Comparison of ENCODE assay signal across 12 cellular contexts in genomic region chr3:106688463-106688862, GRCh38.
A peak's percentile ranks its signal among the peaks of the same experiment; 100 is the strongest.
DNase-seq lines count a peak whose midpoint lies in the region; ATAC-seq, FAIRE-seq and TF ChIP-seq lines count a peak whose summit lies in the region.
"Had no signal": no experiment of that assay in that cellular context is flagged by ENCODE, and none has a peak within 500 bp of the region (broad histone marks: within the 10 kb centered on the region; RNA-seq: fewer than 3 reads in every experiment).

No MANE protein-coding gene starts in this region.

- no peaks in the 10 kb centered on the region for H3K9me3 ChIP-seq in HepG2 (ENCODE audit: low read length)

- H3K27ac ChIP-seq in HepG2 (ENCODE audit: extremely low read length, insufficient read depth, low read length) = no peak overlapping the region

- DNase-seq in AG09319 (ENCODE audit: extremely low read depth, low read depth) (peak; percentile 75), HuH-7.5 (ENCODE audit: low spot score) (peak; percentile 46), amniotic epithelial cell (ENCODE audit: low read depth) (peak; percentile 94), HepG2 (ENCODE audit: low spot score) (peak; percentile 47), G401 (ENCODE audit: low spot score) (no peak)
- DNase-seq in stimulated activated CD4-positive, alpha-beta T cell treated with anti-CD3 and anti-CD28 coated beads, Interleukin-15, amount 100 ng/mL, for 24 hours = no peak
- DNase-seq: DND-41, head of caudate nucleus, NCI-H524 treated with DMSO at 0.1 percent for 48 hours had no signal

- TF ChIP-seq EP300 in HepG2 (IDR thresholded peaks at IDR 0.05; ENCODE audit: low read depth in 2 of 2, low read length in 2 of 2) = no peak
- no peak for TF ChIP-seq EP300 in HepG2 (CRISPR knock-in tag; IDR thresholded peaks at IDR 0.05; ENCODE audit: borderline replicate concordance)

- no peak for TF ChIP-seq CTCF in AG09319 (IDR thresholded peaks at IDR 0.05; ENCODE audit: low read depth, low read length)
- no peak for TF ChIP-seq CTCF in HepG2 (CRISPR knock-in tag; IDR thresholded peaks at IDR 0.05)

- FAIRE-seq in HepG2 (lab: Jason Lieb, UNC) = no peak
- FAIRE-seq: TTC549 had no signal

- no peak overlapping the region for H3K4me2 ChIP-seq in HepG2 (ENCODE audit: low read depth, low read length)

- no peak for TF ChIP-seq RAD21 in HepG2 (CRISPR knock-in tag; IDR thresholded peaks at IDR 0.05)

- H3K4me3 ChIP-seq in HepG2 (replicated peaks in 1 of 3; ENCODE audit: insufficient read depth in 1 of 3, low read depth in 2 of 3, low read length in 3 of 3) = no peak overlapping the region

- ATAC-seq in HepG2 (peak; percentile 74), GM21619 (IDR thresholded peaks at IDR 0.05; ENCODE audit: unreplicated experiment) (no peak), GM18868 (IDR thresholded peaks at IDR 0.05; ENCODE audit: unreplicated experiment) (no peak)

- H3K79me2 ChIP-seq in HepG2 (ENCODE audit: insufficient read depth, low read length) = no peaks in the 10 kb centered on the region

- BruUV-seq in HepG2 (replicated peaks; lab: Mats Ljungman, UMichigan) = no TSS peak

- intact Hi-C loops in HepG2 (cut with micrococcal nuclease; ENCODE audit: unreplicated experiment) = no loop called here

- H2AFZ ChIP-seq in HepG2 (ENCODE audit: low read length) = no peak overlapping the region

- CTCF ChIA-PET in HepG2 (lab: Yijun Ruan, JAX; ENCODE audit: low intra/inter-chr PET ratio, low total read pairs) = no interaction called here

- in situ Hi-C loops in HepG2 (cut with HindIII; ENCODE audit: extremely low pct_ligation_motif_present, low pct_unique_long_range_greater_than_20kb) (no loop called here), G401 (cut with HindIII; ENCODE audit: low sequenced_read_pairs) (no loop called here)

- H3K9ac ChIP-seq in HepG2 (ENCODE audit: insufficient read depth, low read depth, low read length) = no peak overlapping the region

- WGBS in HepG2 (ENCODE audit: low lambda C conversion rate) = 3% methylated on average over 2 of the region's 2 CpGs

- TF ChIP-seq POLR2A in HepG2 (IDR thresholded peaks at IDR 0.05; ENCODE audit: insufficient read depth in 1 of 2, low read depth in 2 of 2, low read length in 2 of 2) = no peak

- no peaks in the 10 kb centered on the region for H3K36me3 ChIP-seq in HepG2 (replicated peaks in 1 of 2; ENCODE audit: control insufficient read depth in 1 of 2, insufficient read depth in 2 of 2, low read length in 2 of 2)

- H3K4me1 ChIP-seq in HepG2 (ENCODE audit: insufficient read depth, low read length) = no peaks in the 10 kb centered on the region

- H3K27me3 ChIP-seq in HepG2 (ENCODE audit: control insufficient read depth in 1 of 2, insufficient read depth in 2 of 2, low read length in 2 of 2) = no peaks in the 10 kb centered on the region

- no peaks in the 10 kb centered on the region for H4K20me1 ChIP-seq in HepG2 (ENCODE audit: insufficient read depth, low read length)

- POLR2A ChIA-PET in HepG2 (lab: Yijun Ruan, JAX) = no interaction called here

TF ChIP-seq in HepG2, 621 proteins besides CTCF, POLR2A, EP300 and RAD21 (continues in another document):
- no peak for TF ChIP-seq PATZ1 (CRISPR knock-in tag; IDR thresholded peaks at IDR 0.05)
- TF ChIP-seq PPARG (CRISPR knock-in tag; conservative IDR thresholded peaks at IDR 0.05) = no peak
- no peak for TF ChIP-seq ZBTB34 (CRISPR knock-in tag; IDR thresholded peaks at IDR 0.05)
- TF ChIP-seq RORA (CRISPR knock-in tag; IDR thresholded peaks at IDR 0.05) = no peak
- TF ChIP-seq HOMEZ (CRISPR knock-in tag; IDR thresholded peaks at IDR 0.05; ENCODE audit: low read depth) = no peak
- no peak for TF ChIP-seq ZNF33B (CRISPR knock-in tag; IDR thresholded peaks at IDR 0.05)
- TF ChIP-seq CENPBD1 (CRISPR knock-in tag; IDR thresholded peaks at IDR 0.05; ENCODE audit: borderline replicate concordance, low read depth) = no peak
- peak; percentile 51; the same call in 1 of the 2 replicates for TF ChIP-seq ZNF362 (CRISPR knock-in tag; IDR thresholded peaks at IDR 0.05; ENCODE audit: borderline replicate concordance)
- TF ChIP-seq CEBPG (CRISPR knock-in tag; IDR thresholded peaks at IDR 0.05) = peak; percentile 65
- TF ChIP-seq HDAC1 (CRISPR knock-in tag; IDR thresholded peaks at IDR 0.05) = 0 out of 2 replicates have a peak, but pooled peaks have one; percentile 18
- TF ChIP-seq TFE3 (CRISPR knock-in tag; IDR thresholded peaks at IDR 0.05) = peak; percentile 32; the same call in 1 of the 2 replicates

Comparison
In these comparisons a context has a peak if more than half of its experiments do, and no peak if none do; other contexts are left out.
1. DNase-seq: peak in AG09319 (single experiment), HuH-7.5 (single experiment), amniotic epithelial cell (single experiment) and HepG2 (single experiment); none in stimulated activated CD4-positive, alpha-beta T cell treated with anti-CD3 and anti-CD28 coated beads, Interleukin-15, amount 100 ng/mL, for 24 hours (single experiment) and G401 (single experiment).